ENCODE assay signal across 13 cellular contexts in the genomic region with DNA sequence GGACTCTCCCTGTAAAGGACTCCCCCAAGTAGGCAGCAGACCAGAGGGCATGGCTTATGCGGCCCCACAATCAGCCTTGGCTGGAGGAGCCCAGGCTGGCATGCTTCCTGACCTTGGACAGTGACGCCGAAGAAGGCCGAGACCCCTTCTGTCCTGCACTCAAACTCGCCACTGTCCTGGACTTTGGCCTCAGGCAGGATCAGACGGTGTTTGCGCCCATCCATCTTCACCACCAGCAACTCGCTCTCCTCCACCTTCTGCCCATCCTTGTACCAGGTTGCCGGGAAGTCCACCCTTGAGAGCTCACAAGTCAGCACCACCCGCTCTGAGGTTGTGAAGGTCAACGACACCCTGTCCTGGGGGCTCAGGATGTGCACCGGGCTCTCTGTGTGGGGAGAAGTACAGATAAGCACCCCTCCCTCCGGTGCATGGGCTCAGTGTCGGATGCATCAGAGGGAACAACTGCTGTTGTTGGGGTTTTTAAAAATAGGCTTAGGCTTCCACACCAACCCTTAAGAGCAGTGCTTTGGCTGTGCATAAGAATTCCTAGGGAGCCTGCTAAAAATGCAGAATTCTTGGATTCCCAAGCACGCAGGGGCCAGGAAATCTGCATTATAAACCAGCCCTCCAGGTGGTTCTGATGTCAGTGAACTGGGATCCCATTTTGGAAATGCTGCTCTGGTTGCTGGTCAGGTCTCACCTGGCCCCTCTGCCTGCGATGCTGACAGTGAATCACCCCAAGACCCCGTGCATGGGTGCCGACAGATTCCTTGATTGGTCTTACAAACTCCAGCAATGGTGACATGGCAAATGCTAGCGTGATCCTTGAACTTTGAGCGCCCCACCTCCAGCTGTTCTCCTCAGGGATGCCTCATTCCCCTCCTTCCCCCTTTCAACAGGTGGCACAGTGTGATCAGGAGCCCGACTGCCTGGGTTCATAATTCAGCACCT. TPM values are rescaled to one million over a fixed set of nuclear protein-coding genes. Genes with fewer than 3 reads are reported as not detected.
"Had no signal": no experiment of that assay in that cellular context is flagged by ENCODE, and none has a peak within 500 bp of the region (broad histone marks: within the 10 kb centered on the region; RNA-seq: fewer than 3 reads in every experiment).

No MANE protein-coding gene starts in this region.

- H3K27ac ChIP-seq: foreskin keratinocyte had no signal

- DNase-seq: activated CD4-positive, alpha-beta memory T cell treated with anti-CD3 and anti-CD28 coated beads, Interleukin-2, amount 10 ng/mL, durations not matched to agents 7 days and 5 days; activated naive CD4-positive, alpha-beta T cell treated with anti-CD3 and anti-CD28 coated beads, Interleukin-2, amount 10 ng/mL, durations not matched to agents 7 days and 5 days; activated T-cell treated with anti-CD3 and anti-CD28 coated beads, Interleukin-2, amount 50 U/mL, for 24 hours; effector memory CD4-positive, alpha-beta T cell; foreskin keratinocyte; glutamatergic neuron; hypothalamus; kidney glomerular epithelial cell; occipital lobe; right cardiac atrium; T-helper 1 cell; T1000 had no signal

- H3K4me1 ChIP-seq: foreskin keratinocyte had no signal

- ATAC-seq: foreskin keratinocyte, right cardiac atrium had no signal

- H3K27me3 ChIP-seq: foreskin keratinocyte had no signal

RNA-seq across cellular contexts. Expression of a gene that starts 5.9 kb away (rescaled TPM):
- total RNA-seq: activated CD4-positive, alpha-beta memory T cell treated with anti-CD3 and anti-CD28 coated beads, Interleukin-2, amount 10 ng/mL, durations not matched to agents 7 days and 5 days had no signal

RNA-seq across cellular contexts. Expression of a gene that starts 6.7 kb away (rescaled TPM):
- total RNA-seq: activated CD4-positive, alpha-beta memory T cell treated with anti-CD3 and anti-CD28 coated beads, Interleukin-2, amount 10 ng/mL, durations not matched to agents 7 days and 5 days; occipital lobe; temporal lobe had no signal
